In the genomic region with DNA sequence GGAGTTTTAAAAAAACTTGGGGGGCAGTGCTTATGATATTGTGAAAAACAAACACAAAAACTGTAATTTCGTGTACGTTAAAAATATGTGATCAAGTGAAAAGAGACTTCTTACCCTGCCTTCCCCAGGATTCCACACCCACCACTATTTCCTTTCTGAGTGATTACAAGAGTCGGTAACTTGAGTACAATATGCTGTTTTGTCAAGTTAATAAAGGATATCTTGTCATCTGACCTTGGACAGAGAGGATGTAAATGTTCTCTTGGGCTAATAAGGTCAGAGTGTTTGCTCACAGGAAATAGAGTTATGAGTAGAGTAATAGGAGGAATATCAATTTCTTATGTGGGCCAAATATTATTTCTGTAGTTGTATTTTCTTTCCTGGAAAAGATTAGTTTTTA, we compare ENCODE assay signal across 15 cellular contexts.
DNase-seq lines count a peak whose midpoint lies in the region; ATAC-seq and TF ChIP-seq lines count a peak whose summit lies in the region.
"Had no signal": no experiment of that assay in that cellular context is flagged by ENCODE, and none has a peak within 500 bp of the region (broad histone marks: within the 10 kb centered on the region; RNA-seq: fewer than 3 reads in every experiment).

No MANE protein-coding gene starts in this region.

- TF ChIP-seq CTCF in choroid plexus epithelial cell (conservative IDR thresholded peaks at IDR 0.05; ENCODE audit: low read depth, low read length): no peak
- TF ChIP-seq CTCF in liver (IDR thresholded peaks at IDR 0.05; ENCODE audit: low read depth, low read length, missing input control): no peak
- TF ChIP-seq CTCF in spleen (IDR thresholded peaks at IDR 0.05 in 8 of 11, conservative IDR thresholded peaks at IDR 0.05 in 3 of 11): no peak

- no peaks in the 10 kb centered on the region for H3K36me3 Mint-ChIP-seq in activated naive CD8-positive, alpha-beta T cell treated with anti-CD3 and anti-CD28 coated beads for 36 hours
- H3K36me3 Mint-ChIP-seq: brain had no signal

- ATAC-seq in GM18861 (IDR thresholded peaks at IDR 0.05; ENCODE audit: unreplicated experiment): no peak
- no peak for ATAC-seq in stimulated activated naive CD8-positive, alpha-beta T cell treated with anti-CD3 and anti-CD28 coated beads, Interleukin-15, Interleukin-2, amounts not matched to agents 100 U/mL and 50 U/mL, for 24 hours

- peak; percentile 95 for DNase-seq in SK-MEL-5 (ENCODE audit: low read depth, low spot score)
- DNase-seq in choroid plexus epithelial cell (ENCODE audit: low read depth): peak; percentile 79
- no peak for DNase-seq in spleen
- DNase-seq in stimulated activated naive CD8-positive, alpha-beta T cell treated with anti-CD3 and anti-CD28 coated beads, Interleukin-15, Interleukin-2, amounts not matched to agents 100 U/mL and 50 U/mL, for 24 hours: no peak
- DNase-seq in activated naive CD8-positive, alpha-beta T cell treated with anti-CD3 and anti-CD28 coated beads for 36 hours: no peak
- no peak for DNase-seq in activated CD4-positive, alpha-beta T cell treated with anti-CD3 and anti-CD28 coated beads, Interleukin-2, amount 50 U/mL, for 4 hours
- DNase-seq: activated CD4-positive, alpha-beta T cell treated with anti-CD3 and anti-CD28 coated beads, Interleukin-2, amount 50 U/mL, for 1 hour; hippocampal formation; NCI-H1048; NCI-H510A treated with DMSO at 0.1 percent for 48 hours; stimulated activated CD4-positive, alpha-beta T cell treated with anti-CD3 and anti-CD28 coated beads, Interleukin-4, amount 100 ng/mL, for 1 hour had no signal

- no peak overlapping the region for H3K9ac ChIP-seq in liver (ENCODE audit: low read depth in 1 of 2, low read length in 2 of 2)

- no peak for TF ChIP-seq POLR2A in spleen (IDR thresholded peaks at IDR 0.05)

- intact Hi-C loops in spleen (cut with DNase I; ENCODE audit: low total_unique reads): no loop called here

- H3K4me3 ChIP-seq in choroid plexus epithelial cell (ENCODE audit: low read depth, low read length) (no peak overlapping the region), liver (ENCODE audit: low read depth in 1 of 3, low read length in 3 of 3) (no peak overlapping the region), spleen (no peak overlapping the region)

- peaks cover 0 to 4% (median 0%) of the 10 kb centered on the region in 4 donors for H3K4me1 ChIP-seq in liver (ENCODE audit: control insufficient read depth in 4 of 4, insufficient read depth in 4 of 4, low read length in 3 of 4)
- H3K4me1 ChIP-seq in spleen: peaks cover 5 to 36% (median 15%) of the 10 kb centered on the region in 6 donors

- H3K27ac ChIP-seq in liver (ENCODE audit: low read depth in 1 of 2, low read length in 2 of 2) (no peak overlapping the region), spleen (peak overlapping the region; percentile 44 to 83 (median 72))

- no peaks in the 10 kb centered on the region for H3K27me3 ChIP-seq in liver (ENCODE audit: control insufficient read depth in 4 of 4, insufficient read depth in 4 of 4, low read length in 3 of 4)
- H3K27me3 ChIP-seq in spleen (replicated peaks in 1 of 7): peaks cover 0 to 6% (median 0%) of the 10 kb centered on the region in 7 donors

- H3K36me3 ChIP-seq in liver (ENCODE audit: control insufficient read depth in 4 of 4, insufficient read depth in 3 of 4, low read depth in 1 of 4, low read length in 3 of 4): no peaks in the 10 kb centered on the region
- no peaks in the 10 kb centered on the region for H3K36me3 ChIP-seq in spleen

- H3K4me3 Mint-ChIP-seq in activated naive CD8-positive, alpha-beta T cell treated with anti-CD3 and anti-CD28 coated beads for 36 hours: no peak overlapping the region
- H3K4me3 Mint-ChIP-seq: T-helper 2 cell treated with Interferon-gamma antibody and Interleukin-4, amounts not matched to agents 5 μg/mL and 100 μg/mL, for 36 hours had no signal

- no peak for TF ChIP-seq RAD21 in liver (IDR thresholded peaks at IDR 0.05)

- no peaks in the 10 kb centered on the region for H3K9me3 Mint-ChIP-seq in activated naive CD8-positive, alpha-beta T cell treated with anti-CD3 and anti-CD28 coated beads for 36 hours
- H3K9me3 Mint-ChIP-seq: brain; T-helper 2 cell treated with Interferon-gamma antibody and Interleukin-4, amounts not matched to agents 5 μg/mL and 100 μg/mL, for 36 hours had no signal

- in situ Hi-C loops in SK-MEL-5 (cut with HindIII; ENCODE audit: low pct_unique_long_range_greater_than_20kb, low sequenced_read_pairs): no loop called here

- 63% methylated on average over 3 of the region's 3 CpGs for WGBS in liver
- WGBS in spleen, 5 donors: 26 to 52% (median 33%) methylated on average over 3 of the region's 3 CpGs

- no peaks in the 10 kb centered on the region for H3K4me1 Mint-ChIP-seq in activated naive CD8-positive, alpha-beta T cell treated with anti-CD3 and anti-CD28 coated beads for 36 hours

- H3K27ac Mint-ChIP-seq in activated naive CD8-positive, alpha-beta T cell treated with anti-CD3 and anti-CD28 coated beads for 36 hours: no peak overlapping the region
- H3K27ac Mint-ChIP-seq: T-helper 2 cell treated with Interferon-gamma antibody and Interleukin-4, amounts not matched to agents 5 μg/mL and 100 μg/mL, for 36 hours had no signal

- H3K9me3 ChIP-seq in liver (ENCODE audit: control insufficient read depth in 4 of 4, low read length in 3 of 4) (no peaks in the 10 kb centered on the region), spleen (no peaks in the 10 kb centered on the region)

- peaks cover 28% of the 10 kb centered on the region for H3K27me3 Mint-ChIP-seq in activated naive CD8-positive, alpha-beta T cell treated with anti-CD3 and anti-CD28 coated beads for 36 hours

TF ChIP-seq in liver, 16 proteins besides CTCF, POLR2A, EP300 and RAD21:
- peak; percentile 75 for TF ChIP-seq NR2F2 (IDR thresholded peaks at IDR 0.05)
- TF ChIP-seq HNF4G (IDR thresholded peaks at IDR 0.05): no peak
- TF ChIP-seq ATF3 (IDR thresholded peaks at IDR 0.05): no peak
- TF ChIP-seq RXRA (IDR thresholded peaks at IDR 0.05): no peak
- no peak for TF ChIP-seq HNF4A (conservative IDR thresholded peaks at IDR 0.05)

Comparison
In these comparisons a context has a peak if more than half of its experiments do, and no peak if none do; other contexts are left out.
1. DNase-seq: peak in SK-MEL-5 (single experiment) and choroid plexus epithelial cell (single experiment); none in spleen (single experiment), stimulated activated naive CD8-positive, alpha-beta T cell treated with anti-CD3 and anti-CD28 coated beads, Interleukin-15, Interleukin-2, amounts not matched to agents 100 U/mL and 50 U/mL, for 24 hours (single experiment), activated naive CD8-positive, alpha-beta T cell treated with anti-CD3 and anti-CD28 coated beads for 36 hours (single experiment) and activated CD4-positive, alpha-beta T cell treated with anti-CD3 and anti-CD28 coated beads, Interleukin-2, amount 50 U/mL, for 4 hours (0 of 2).
2. H3K27ac ChIP-seq: peak in spleen (8 of 8); none in liver (0 of 2).